ENCODE assay signal across 8 cellular contexts in the genomic region with DNA sequence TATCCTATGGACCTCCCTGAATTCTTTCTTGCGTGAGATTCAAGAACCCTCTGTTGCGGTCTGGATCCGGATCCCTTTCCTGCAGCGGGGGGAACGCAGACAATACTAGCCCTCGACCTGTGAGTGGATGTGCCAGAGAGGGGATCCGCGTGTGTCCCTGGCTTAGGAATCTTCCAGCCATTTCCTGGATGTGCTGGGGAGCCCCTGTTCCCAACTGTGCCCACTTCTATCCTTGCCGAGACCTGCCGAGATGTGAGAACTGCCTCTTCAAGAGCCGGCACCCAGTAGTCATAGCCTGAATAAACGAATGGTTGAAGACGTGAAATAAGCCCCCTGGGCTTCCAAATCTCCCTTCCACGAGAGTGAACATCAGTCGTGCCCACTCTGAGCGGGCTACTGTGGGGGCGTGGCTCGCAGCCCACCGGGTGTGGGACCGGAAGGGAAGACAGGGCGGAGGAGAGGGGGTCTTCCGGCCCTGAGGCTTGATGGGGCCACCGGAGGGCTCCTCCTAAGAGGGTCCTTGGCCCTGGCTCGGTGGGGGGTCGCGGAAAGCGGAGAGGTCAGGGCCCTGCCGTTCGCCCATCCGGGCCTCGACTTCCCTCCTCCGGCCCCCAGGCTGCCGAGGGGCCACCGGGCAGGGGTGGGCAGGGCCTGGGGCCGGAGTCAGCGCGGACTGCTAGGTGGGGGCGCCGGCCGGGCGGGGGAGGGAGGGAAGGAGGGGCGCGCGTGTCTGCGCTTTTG. TPM values are rescaled to one million over a fixed set of nuclear protein-coding genes. Genes with fewer than 3 reads are reported as not detected.
A peak's percentile ranks its signal among the peaks of the same experiment; 100 is the strongest.
DNase-seq lines count a peak whose midpoint lies in the region; ATAC-seq and TF ChIP-seq lines count a peak whose summit lies in the region.

No MANE protein-coding gene starts in this region.

- H3K4me1 ChIP-seq in right cardiac atrium (ENCODE audit: control insufficient read depth, insufficient read depth, low read length) (peaks cover 7% of the 10 kb centered on the region), skeletal muscle tissue (ENCODE audit: control insufficient read depth in 3 of 3, insufficient read depth in 3 of 3, low read length in 3 of 3) (peaks cover 16 to 26% (median 26%) of the 10 kb centered on the region in 3 donors)

- H3K36me3 ChIP-seq in skeletal muscle tissue (ENCODE audit: control insufficient read depth in 3 of 3, insufficient read depth in 3 of 3, low read length in 3 of 3): no peaks in the 10 kb centered on the region

- H3K27ac ChIP-seq in right cardiac atrium (ENCODE audit: low read length): no peak overlapping the region
- H3K27ac ChIP-seq in skeletal muscle tissue (ENCODE audit: low read depth, low read length): no peak overlapping the region

- H3K27ac Mint-ChIP-seq in activated B cell treated with CpG ODN at 0.5 μM for 24 hours: no peak overlapping the region

- peak overlapping the region; percentile 78 for H3K4me3 ChIP-seq in AG10803 (ENCODE audit: low read length)
- H3K4me3 ChIP-seq in right cardiac atrium (ENCODE audit: low read length): peak overlapping the region; percentile 66
- H3K4me3 ChIP-seq in skeletal muscle tissue (ENCODE audit: low read length in 3 of 3): peak overlapping the region; percentile 56 to 82 (median 74)

- H3K9me3 ChIP-seq in right cardiac atrium (ENCODE audit: control insufficient read depth, low read length) (no peaks in the 10 kb centered on the region), skeletal muscle tissue (ENCODE audit: control insufficient read depth in 3 of 3, low read length in 3 of 3) (no peaks in the 10 kb centered on the region)

- H3K4me1 Mint-ChIP-seq in activated B cell treated with CpG ODN at 0.5 μM for 24 hours: peaks cover 10% of the 10 kb centered on the region

- peak overlapping the region; percentile 87 for H3K4me3 Mint-ChIP-seq in activated B cell treated with CpG ODN at 0.5 μM for 24 hours

- H3K36me3 Mint-ChIP-seq in activated B cell treated with CpG ODN at 0.5 μM for 24 hours (ENCODE audit: low read depth): no peaks in the 10 kb centered on the region

- peak overlapping the region in 2 of 3 donors; percentile 70 to 77 for H3K9ac ChIP-seq in skeletal muscle tissue (ENCODE audit: low read depth in 1 of 3, low read length in 3 of 3)

- no peaks in the 10 kb centered on the region for H3K27me3 Mint-ChIP-seq in activated B cell treated with CpG ODN at 0.5 μM for 24 hours

- intact Hi-C loops in activated B cell treated with CpG ODN at 0.5 μM for 24 hours (cut with micrococcal nuclease) (loop anchor here (1.0 to 5.0 kb wide), 3 partner anchors 51 to 147 kb away; a partner anchor contains a TSS), right cardiac atrium (cut with DNase I) (no loop called here)

- no peaks in the 10 kb centered on the region for H3K27me3 ChIP-seq in right cardiac atrium (ENCODE audit: control insufficient read depth, insufficient read depth)
- H3K27me3 ChIP-seq in skeletal muscle tissue (ENCODE audit: control insufficient read depth in 3 of 3, insufficient read depth in 3 of 3, low read length in 3 of 3): no peaks in the 10 kb centered on the region

- H3K9me3 Mint-ChIP-seq in activated B cell treated with CpG ODN at 0.5 μM for 24 hours: no peaks in the 10 kb centered on the region

- TF ChIP-seq CTCF in AG10803 (conservative IDR thresholded peaks at IDR 0.05; ENCODE audit: low read length) (no peak), activated B cell treated with CpG ODN at 0.5 μM for 24 hours (IDR thresholded peaks at IDR 0.05) (no peak)

- ATAC-seq in GM21737 (IDR thresholded peaks at IDR 0.05; ENCODE audit: unreplicated experiment): peak; percentile 8
- ATAC-seq in activated B cell treated with CpG ODN at 0.5 μM for 24 hours (ENCODE audit: low read depth): peak; percentile 11
- ATAC-seq in right cardiac atrium: peak; percentile 29 to 38

- 9% methylated on average over 45 of the region's 45 CpGs for WGBS in right cardiac atrium

- POLR2A ChIA-PET in activated B cell treated with CpG ODN at 0.5 μM for 24 hours (lab: Charles Lee): interaction anchor here (0.7 to 1.1 kb wide), 3 partner anchors 8 to 73 kb away, joined by 3 read pairs; no protein-coding TSS in a partner anchor

- CTCF ChIA-PET in activated B cell treated with CpG ODN at 0.5 μM for 24 hours (lab: Charles Lee): no interaction called here

- no peak for DNase-seq in AG10803 (ENCODE audit: low read depth)
- DNase-seq in activated B cell treated with CpG ODN at 0.5 μM for 24 hours: no peak
- peak in 2 of 3 donors; percentile 54 to 66 for DNase-seq in right cardiac atrium
- no peak for DNase-seq in KG1 (lab: John Stamatoyannopoulos, UW)
- no peak for DNase-seq in NCI-H510A (lab: John Stamatoyannopoulos, UW)
- DNase-seq in activated CD4-positive, CD25-positive, alpha-beta regulatory T cell treated with anti-CD3 and anti-CD28 coated beads, Interleukin-2, amount 50 U/mL, for 72 hours: no peak

RNA-seq across cellular contexts. Expression of a gene that starts 1.3 kb away (rescaled TPM):
- total RNA-seq in activated B cell treated with CpG ODN at 0.5 μM for 24 hours: 4.8 and 5.1 TPM in 2 replicates
- 1 to 10 TPM; 2.5 to 6.9 (median 5.4) TPM for total RNA-seq in right cardiac atrium
- 5.7 TPM for polyA plus RNA-seq in right cardiac atrium
- total RNA-seq in skeletal muscle tissue: 4.7 TPM

RNA-seq across cellular contexts. Expression of a gene that starts 14.9 kb away (rescaled TPM):
- total RNA-seq in activated B cell treated with CpG ODN at 0.5 μM for 24 hours: not detected in 2 replicates
- not detected for total RNA-seq in right cardiac atrium
- not detected for polyA plus RNA-seq in right cardiac atrium
- total RNA-seq in skeletal muscle tissue: not detected

RNA-seq across cellular contexts. Expression of a gene that starts 39.7 kb away (rescaled TPM):
- total RNA-seq in activated B cell treated with CpG ODN at 0.5 μM for 24 hours (not detected in 2 replicates), right cardiac atrium (100 to 1,000 TPM; 244 to 358 (median 285) TPM), skeletal muscle tissue (611 TPM)
- 216 TPM for polyA plus RNA-seq in right cardiac atrium

RNA-seq across cellular contexts. Expression of a gene that starts 51.3 kb away (rescaled TPM):
- total RNA-seq in activated B cell treated with CpG ODN at 0.5 μM for 24 hours (14.7 and 15.4 TPM in 2 replicates), right cardiac atrium (100 to 1,000 TPM; 195 to 318 (median 234) TPM), skeletal muscle tissue (131 TPM)
- polyA plus RNA-seq in right cardiac atrium: 90.7 TPM

Comparison
In these comparisons a context has a peak if more than half of its experiments do, and no peak if none do; other contexts are left out.
1. DNase-seq: peak in right cardiac atrium (2 of 3); none in AG10803 (single experiment), activated B cell treated with CpG ODN at 0.5 μM for 24 hours (single experiment), KG1 (single experiment), NCI-H510A (single experiment) and activated CD4-positive, CD25-positive, alpha-beta regulatory T cell treated with anti-CD3 and anti-CD28 coated beads, Interleukin-2, amount 50 U/mL, for 72 hours (single experiment).
2. RNA of a gene that starts 39.7 kb away (total RNA-seq): 611 TPM in skeletal muscle tissue (single experiment) and 244 to 358 TPM in right cardiac atrium; not detected in activated B cell treated with CpG ODN at 0.5 μM for 24 hours; every median in the first group is over 100 times any median in the second.
3. Peak in every context shown above with its lines, with median percentiles within 50 percentile points of each other: H3K4me3 ChIP-seq and ATAC-seq.